Comparison of ENCODE assay signal across 9 cellular contexts in the genomic region with DNA sequence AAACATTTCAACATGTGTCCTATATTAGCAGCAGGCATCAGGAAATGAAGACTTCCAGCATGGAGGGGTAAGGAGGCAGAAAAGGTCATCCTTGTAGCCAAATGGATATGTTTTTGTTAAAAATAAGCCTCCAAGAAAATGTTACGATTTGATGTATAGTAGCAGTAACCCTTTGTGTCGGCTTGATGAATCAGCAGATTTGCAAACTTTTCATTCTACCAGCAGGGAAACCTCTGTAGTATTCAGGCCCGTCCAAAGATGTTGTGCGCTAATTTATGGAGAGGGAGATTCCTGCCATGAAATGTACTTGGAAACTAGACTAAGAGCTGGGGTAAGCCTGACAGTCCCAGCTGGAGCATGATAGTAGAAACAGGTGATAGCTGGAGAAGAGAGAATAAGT.
"Had no signal": no experiment of that assay in that cellular context is flagged by ENCODE, and none has a peak within 500 bp of the region (broad histone marks: within the 10 kb centered on the region; RNA-seq: fewer than 3 reads in every experiment).

No MANE protein-coding gene starts in this region.

- FAIRE-seq: H54 had no signal

- H3K4me3 ChIP-seq: GM23248 had no signal

- H3K4me3 Mint-ChIP-seq: H9 had no signal

- H3K4me2 ChIP-seq: KMS-11 had no signal

- H3K9ac ChIP-seq: GM23248, KMS-11 had no signal

- H3K27ac ChIP-seq: GM23248, HL-60, KMS-11 had no signal

- H3K9me3 Mint-ChIP-seq: H9 had no signal

- H2AFZ ChIP-seq: GM23248 had no signal

- DNase-seq: GM23248, H9, HCEC 1CT, IMR-90, Karpas-422, KBM-7 had no signal
